In the genomic region with DNA sequence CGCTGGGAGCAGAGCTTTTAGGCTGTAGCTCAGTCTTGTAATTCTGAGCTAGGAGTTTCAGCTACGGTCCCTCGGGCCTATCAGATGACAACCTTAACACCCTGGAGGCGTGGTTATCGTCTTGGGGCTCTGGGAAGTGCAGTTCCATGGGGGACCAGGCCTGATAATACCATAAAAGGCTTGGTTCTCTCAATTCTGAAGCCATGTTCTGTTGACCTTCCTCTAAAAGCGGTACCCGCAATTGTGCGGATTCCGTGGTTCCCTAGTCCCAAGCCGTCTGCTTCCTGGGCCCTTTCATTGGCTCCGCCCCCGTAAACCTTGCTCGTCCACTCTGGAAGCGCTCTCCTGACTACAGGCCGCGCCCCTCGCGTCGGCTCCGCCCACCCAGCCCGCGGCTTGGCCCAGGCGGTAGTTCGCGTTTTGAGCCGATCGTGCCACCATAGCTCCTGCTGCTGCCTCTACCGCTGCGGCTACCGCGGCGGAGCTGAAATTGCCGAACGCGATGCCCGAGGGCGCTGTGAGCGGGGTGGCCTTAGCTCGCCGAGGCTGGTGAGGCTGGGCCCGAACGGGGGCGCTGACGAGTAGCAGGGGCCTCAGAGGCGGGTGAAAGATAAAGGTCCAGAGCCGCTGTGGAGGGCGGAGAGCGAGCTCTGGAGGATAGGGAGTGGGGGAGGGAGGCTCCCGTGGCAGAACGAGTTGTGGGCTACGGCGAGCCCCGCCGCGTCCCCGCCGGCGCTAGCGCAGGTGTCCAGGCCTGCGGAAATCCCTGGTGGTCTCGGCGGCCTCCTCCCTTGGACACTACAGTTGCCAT, we compare ENCODE assay signal across 8 cellular contexts. TPM values are rescaled to one million over a fixed set of nuclear protein-coding genes. Genes with fewer than 3 reads are reported as not detected.
DNase-seq lines count a peak whose midpoint lies in the region; ATAC-seq, FAIRE-seq and TF ChIP-seq lines count a peak whose summit lies in the region.

A gene with protein sequence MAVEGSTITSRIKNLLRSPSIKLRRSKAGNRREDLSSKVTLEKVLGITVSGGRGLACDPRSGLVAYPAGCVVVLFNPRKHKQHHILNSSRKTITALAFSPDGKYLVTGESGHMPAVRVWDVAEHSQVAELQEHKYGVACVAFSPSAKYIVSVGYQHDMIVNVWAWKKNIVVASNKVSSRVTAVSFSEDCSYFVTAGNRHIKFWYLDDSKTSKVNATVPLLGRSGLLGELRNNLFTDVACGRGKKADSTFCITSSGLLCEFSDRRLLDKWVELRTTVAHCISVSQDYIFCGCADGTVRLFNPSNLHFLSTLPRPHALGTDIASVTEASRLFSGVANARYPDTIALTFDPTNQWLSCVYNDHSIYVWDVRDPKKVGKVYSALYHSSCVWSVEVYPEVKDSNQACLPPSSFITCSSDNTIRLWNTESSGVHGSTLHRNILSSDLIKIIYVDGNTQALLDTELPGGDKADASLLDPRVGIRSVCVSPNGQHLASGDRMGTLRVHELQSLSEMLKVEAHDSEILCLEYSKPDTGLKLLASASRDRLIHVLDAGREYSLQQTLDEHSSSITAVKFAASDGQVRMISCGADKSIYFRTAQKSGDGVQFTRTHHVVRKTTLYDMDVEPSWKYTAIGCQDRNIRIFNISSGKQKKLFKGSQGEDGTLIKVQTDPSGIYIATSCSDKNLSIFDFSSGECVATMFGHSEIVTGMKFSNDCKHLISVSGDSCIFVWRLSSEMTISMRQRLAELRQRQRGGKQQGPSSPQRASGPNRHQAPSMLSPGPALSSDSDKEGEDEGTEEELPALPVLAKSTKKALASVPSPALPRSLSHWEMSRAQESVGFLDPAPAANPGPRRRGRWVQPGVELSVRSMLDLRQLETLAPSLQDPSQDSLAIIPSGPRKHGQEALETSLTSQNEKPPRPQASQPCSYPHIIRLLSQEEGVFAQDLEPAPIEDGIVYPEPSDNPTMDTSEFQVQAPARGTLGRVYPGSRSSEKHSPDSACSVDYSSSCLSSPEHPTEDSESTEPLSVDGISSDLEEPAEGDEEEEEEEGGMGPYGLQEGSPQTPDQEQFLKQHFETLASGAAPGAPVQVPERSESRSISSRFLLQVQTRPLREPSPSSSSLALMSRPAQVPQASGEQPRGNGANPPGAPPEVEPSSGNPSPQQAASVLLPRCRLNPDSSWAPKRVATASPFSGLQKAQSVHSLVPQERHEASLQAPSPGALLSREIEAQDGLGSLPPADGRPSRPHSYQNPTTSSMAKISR (N-terminal part only) (plus strand): TSS at position 423 of the 811 bp plus-strand sequence. CDS start 792 bp downstream, outside the sequence.

- H3K36me3 Mint-ChIP-seq in activated T-helper 2 cell treated with anti-CD3 and anti-CD28 coated beads, Interferon-gamma antibody, Interleukin-2, Interleukin-4, amounts not matched to agents 10 μg/mL and 5 μg/mL and 100 μg/mL, durations not matched to agents 14 hours and 24 hours and 36 hours (ENCODE audit: low read depth), result peaks cover 5% of the 10 kb centered on the region
- no peaks in the 10 kb centered on the region for H3K36me3 Mint-ChIP-seq in natural killer cell treated with Interleukin-12 subunit alpha and Interleukin-12 subunit beta and Interleukin-15 and Interleukin-18, amount 100 ng/mL, for 72 hours

- peak; percentile 84 for DNase-seq in H54 (ENCODE audit: insufficient read length, low spot score)
- DNase-seq in LoVo (ENCODE audit: low spot score), result peak; percentile 99
- peak; percentile 100 for DNase-seq in RWPE2 (ENCODE audit: low spot score)
- peak; percentile 99 for DNase-seq in activated T-helper 2 cell treated with anti-CD3 and anti-CD28 coated beads, Interferon-gamma antibody, Interleukin-2, Interleukin-4, amounts not matched to agents 10 μg/mL and 5 μg/mL and 100 μg/mL, durations not matched to agents 14 hours and 24 hours and 36 hours (ENCODE audit: low spot score)
- DNase-seq in fibroblast of pulmonary artery (ENCODE audit: low read depth), result peak; percentile 98
- peak; percentile 98 for DNase-seq in natural killer cell treated with Interleukin-12 subunit alpha and Interleukin-12 subunit beta and Interleukin-15 and Interleukin-18, amount 100 ng/mL, for 72 hours (ENCODE audit: low spot score)
- DNase-seq in stimulated activated naive CD8-positive, alpha-beta T cell treated with anti-CD3 and anti-CD28 coated beads, Interleukin-15, Interleukin-2, amounts not matched to agents 100 U/mL and 50 U/mL, for 24 hours, result peak; percentile 97

- H3K9me3 ChIP-seq in ES-I3 (ENCODE audit: control insufficient read depth, insufficient read depth, low read length) (no peaks in the 10 kb centered on the region), RWPE2 (ENCODE audit: severe bottlenecking) (no peaks in the 10 kb centered on the region)

- H3K4me3 ChIP-seq in RWPE2 (ENCODE audit: severe bottlenecking), result peak within 1 kb of the TSS; percentile 45
- peak within 1 kb of the TSS; percentile 67 for H3K4me3 ChIP-seq in fibroblast of pulmonary artery (replicated peaks; ENCODE audit: low read depth, low read length)

- FAIRE-seq in H54 (lab: Jason Lieb, UNC), result peak; percentile 93

- peaks cover 26% of the 10 kb centered on the region for H3K4me1 ChIP-seq in ES-I3 (ENCODE audit: insufficient read depth, low read length)
- H3K4me1 ChIP-seq in RWPE2 (ENCODE audit: insufficient read depth, poor library complexity, severe bottlenecking), result peaks cover 47% of the 10 kb centered on the region

- H3K27me3 ChIP-seq in RWPE2 (ENCODE audit: insufficient read depth, poor library complexity, severe bottlenecking), result no peaks in the 10 kb centered on the region

- intact Hi-C loops in activated T-helper 2 cell treated with anti-CD3 and anti-CD28 coated beads, Interferon-gamma antibody, Interleukin-2, Interleukin-4, amounts not matched to agents 10 μg/mL and 5 μg/mL and 100 μg/mL, durations not matched to agents 14 hours and 24 hours and 36 hours (cut with micrococcal nuclease), result loop anchor here (1.0 to 5.0 kb wide), 6 partner anchors 17 to 217 kb away; partner anchors contain the start of gene TYRO3

- no peaks in the 10 kb centered on the region for H3K36me3 ChIP-seq in ES-I3 (ENCODE audit: insufficient read depth, low read length)
- H3K36me3 ChIP-seq in RWPE2 (ENCODE audit: low read depth), result peaks cover 28% of the 10 kb centered on the region

- peak; percentile 64 for TF ChIP-seq POLR2A in H54 (IDR thresholded peaks at IDR 0.05; ENCODE audit: low read depth, low read length)

- H3K27ac ChIP-seq in RWPE2 (ENCODE audit: poor library complexity, severe bottlenecking), result peak within 1 kb of the TSS; percentile 81

- peak within 1 kb of the TSS; percentile 90 for H3K27ac Mint-ChIP-seq in activated T-helper 2 cell treated with anti-CD3 and anti-CD28 coated beads, Interferon-gamma antibody, Interleukin-2, Interleukin-4, amounts not matched to agents 10 μg/mL and 5 μg/mL and 100 μg/mL, durations not matched to agents 14 hours and 24 hours and 36 hours
- H3K27ac Mint-ChIP-seq in natural killer cell treated with Interleukin-12 subunit alpha and Interleukin-12 subunit beta and Interleukin-15 and Interleukin-18, amount 100 ng/mL, for 72 hours, result peak within 1 kb of the TSS; percentile 89 to 91

- no peaks in the 10 kb centered on the region for H3K27me3 Mint-ChIP-seq in activated T-helper 2 cell treated with anti-CD3 and anti-CD28 coated beads, Interferon-gamma antibody, Interleukin-2, Interleukin-4, amounts not matched to agents 10 μg/mL and 5 μg/mL and 100 μg/mL, durations not matched to agents 14 hours and 24 hours and 36 hours (ENCODE audit: low read depth)
- H3K27me3 Mint-ChIP-seq in natural killer cell treated with Interleukin-12 subunit alpha and Interleukin-12 subunit beta and Interleukin-15 and Interleukin-18, amount 100 ng/mL, for 72 hours, result no peaks in the 10 kb centered on the region

- no peaks in the 10 kb centered on the region for H3K9me3 Mint-ChIP-seq in activated T-helper 2 cell treated with anti-CD3 and anti-CD28 coated beads, Interferon-gamma antibody, Interleukin-2, Interleukin-4, amounts not matched to agents 10 μg/mL and 5 μg/mL and 100 μg/mL, durations not matched to agents 14 hours and 24 hours and 36 hours
- H3K9me3 Mint-ChIP-seq in natural killer cell treated with Interleukin-12 subunit alpha and Interleukin-12 subunit beta and Interleukin-15 and Interleukin-18, amount 100 ng/mL, for 72 hours, result no peaks in the 10 kb centered on the region

- peak within 1 kb of the TSS; percentile 90 for H3K4me3 Mint-ChIP-seq in activated T-helper 2 cell treated with anti-CD3 and anti-CD28 coated beads, Interferon-gamma antibody, Interleukin-2, Interleukin-4, amounts not matched to agents 10 μg/mL and 5 μg/mL and 100 μg/mL, durations not matched to agents 14 hours and 24 hours and 36 hours (ENCODE audit: low read depth)
- H3K4me3 Mint-ChIP-seq in natural killer cell treated with Interleukin-12 subunit alpha and Interleukin-12 subunit beta and Interleukin-15 and Interleukin-18, amount 100 ng/mL, for 72 hours, result peak within 1 kb of the TSS; percentile 94

- ATAC-seq in RWPE2 (ENCODE audit: low read depth), result peak; percentile 86
- ATAC-seq in natural killer cell treated with Interleukin-12 subunit alpha and Interleukin-12 subunit beta and Interleukin-15 and Interleukin-18, amount 100 ng/mL, for 72 hours, result peak; percentile 97
- peak; percentile 94 for ATAC-seq in stimulated activated naive CD8-positive, alpha-beta T cell treated with anti-CD3 and anti-CD28 coated beads, Interleukin-15, Interleukin-2, amounts not matched to agents 100 U/mL and 50 U/mL, for 24 hours

- H3K9ac ChIP-seq in ES-I3 (ENCODE audit: low read depth, low read length), result peak within 1 kb of the TSS; percentile 61

- TF ChIP-seq CTCF in RWPE2 (IDR thresholded peaks at IDR 0.05; ENCODE audit: poor library complexity, severe bottlenecking) (peak; percentile 94), fibroblast of pulmonary artery (IDR thresholded peaks at IDR 0.05; ENCODE audit: low read length, missing control alignments) (peak; percentile 63)

- peaks cover 49% of the 10 kb centered on the region for H3K4me1 Mint-ChIP-seq in activated T-helper 2 cell treated with anti-CD3 and anti-CD28 coated beads, Interferon-gamma antibody, Interleukin-2, Interleukin-4, amounts not matched to agents 10 μg/mL and 5 μg/mL and 100 μg/mL, durations not matched to agents 14 hours and 24 hours and 36 hours (ENCODE audit: low read depth)
- peaks cover 56 to 57% of the 10 kb centered on the region in 2 donors for H3K4me1 Mint-ChIP-seq in natural killer cell treated with Interleukin-12 subunit alpha and Interleukin-12 subunit beta and Interleukin-15 and Interleukin-18, amount 100 ng/mL, for 72 hours (ENCODE audit: low read depth in 2 of 2)

RNA-seq across cellular contexts. Expression of the gene that starts here (rescaled TPM):
- 24.7 and 25.7 TPM in 2 replicates for total RNA-seq in activated T-helper 2 cell treated with anti-CD3 and anti-CD28 coated beads, Interferon-gamma antibody, Interleukin-2, Interleukin-4, amounts not matched to agents 10 μg/mL and 5 μg/mL and 100 μg/mL, durations not matched to agents 14 hours and 24 hours and 36 hours
- 10 to 100 TPM; 30.6 to 53.2 TPM for total RNA-seq in natural killer cell treated with Interleukin-12 subunit alpha and Interleukin-12 subunit beta and Interleukin-15 and Interleukin-18, amount 100 ng/mL, for 72 hours

Comparison
In these comparisons a context has a peak if more than half of its experiments do, and no peak if none do; other contexts are left out.
1. Peak in every context shown above with its lines: DNase-seq, ATAC-seq, H3K4me3 ChIP-seq and H3K27ac ChIP-seq.